Comparison of ENCODE assay signal across 8 cellular contexts in the genomic region with DNA sequence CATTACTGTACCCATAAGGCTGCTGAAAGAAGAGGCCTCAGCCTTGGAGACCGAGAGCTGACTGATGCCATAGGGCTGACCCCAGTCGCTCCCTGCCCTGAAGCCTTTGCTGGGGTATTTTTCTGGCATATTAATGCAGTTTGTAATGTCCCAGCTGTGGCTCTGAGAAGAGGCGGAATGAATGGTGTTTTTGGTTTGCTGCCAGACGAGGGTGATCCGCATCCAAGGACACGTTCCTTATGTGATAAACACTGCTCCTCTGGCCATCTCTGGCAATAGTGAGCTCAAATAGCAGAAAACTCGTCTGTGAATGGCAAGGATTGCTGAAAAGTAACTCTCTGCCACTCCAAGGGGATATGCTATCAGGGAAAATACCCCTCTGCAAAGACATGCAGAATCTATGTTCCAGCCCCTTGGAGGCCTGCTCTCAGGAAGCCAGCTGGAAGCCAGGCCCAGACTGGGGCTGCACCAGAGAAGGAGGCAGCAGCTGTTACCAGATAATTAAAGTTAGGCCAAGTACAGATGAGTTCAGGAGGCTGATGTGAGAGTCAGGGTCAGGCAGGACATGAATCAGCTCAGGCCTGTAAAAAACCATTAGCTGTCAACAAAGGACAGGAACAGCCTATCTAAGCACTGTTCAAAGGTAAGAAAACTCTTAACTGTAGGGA. TPM values are rescaled to one million over a fixed set of nuclear protein-coding genes. Genes with fewer than 3 reads are reported as not detected.
A peak's percentile ranks its signal among the peaks of the same experiment; 100 is the strongest.
DNase-seq lines count a peak whose midpoint lies in the region; ATAC-seq, FAIRE-seq and TF ChIP-seq lines count a peak whose summit lies in the region.
"Had no signal": no experiment of that assay in that cellular context is flagged by ENCODE, and none has a peak within 500 bp of the region (broad histone marks: within the 10 kb centered on the region; RNA-seq: fewer than 3 reads in every experiment).

No MANE protein-coding gene starts in this region.

- no peaks in the 10 kb centered on the region for H3K9me3 ChIP-seq in H1 (ENCODE audit: insufficient read depth in 2 of 2, low read depth in 1 of 2, low read length in 1 of 2)
- no peaks in the 10 kb centered on the region for H3K9me3 ChIP-seq in mesodermal cell (ENCODE audit: control insufficient read depth, low read length)
- H3K9me3 ChIP-seq in upper lobe of right lung, result no peaks in the 10 kb centered on the region

- no peak overlapping the region for H2BK20ac ChIP-seq in H1 (ENCODE audit: low read length)

- H4K5ac ChIP-seq in H1 (ENCODE audit: insufficient read length, low read depth, low read length), result no peak overlapping the region

- no peak overlapping the region for H3K56ac ChIP-seq in H1 (replicated peaks; ENCODE audit: insufficient read length, low read depth, low read length)

- no peak overlapping the region for H2AFZ ChIP-seq in H1 (ENCODE audit: low read length)

- H2BK12ac ChIP-seq in H1 (ENCODE audit: low read depth, low read length), result peak overlapping the region; percentile 61

- H3K79me2 ChIP-seq in H1 (ENCODE audit: control insufficient read depth in 1 of 2, insufficient read depth in 2 of 2, low read length in 2 of 2), result no peaks in the 10 kb centered on the region

- H3K4me3 ChIP-seq in H1 (ENCODE audit: extremely low read depth in 1 of 4, insufficient read depth in 2 of 4, low read depth in 3 of 4, low read length in 4 of 4) (no peak overlapping the region), mesodermal cell (ENCODE audit: extremely low read depth, insufficient read depth, low read length, poor library complexity, severe bottlenecking) (no peak overlapping the region), upper lobe of right lung (no peak overlapping the region)

- TF ChIP-seq CTCF in H1 (IDR thresholded peaks at IDR 0.05; ENCODE audit: control extremely low read depth in 1 of 3, insufficient read depth in 1 of 3, low read depth in 1 of 3, low read length in 3 of 3) (no peak), upper lobe of right lung (IDR thresholded peaks at IDR 0.05) (no peak)

- TF ChIP-seq POLR2A in H1 (IDR thresholded peaks at IDR 0.05; ENCODE audit: control extremely low read depth in 1 of 2, low read depth in 2 of 2, low read length in 2 of 2), result no peak

- H3K14ac ChIP-seq in H1 (ENCODE audit: insufficient read length), result no peak overlapping the region

- H4K20me1 ChIP-seq in H1 (replicated peaks in 1 of 2; ENCODE audit: control insufficient read depth in 1 of 2, insufficient read depth in 2 of 2, low read length in 2 of 2), result no peaks in the 10 kb centered on the region

- no peak overlapping the region for H3K27ac ChIP-seq in H1 (ENCODE audit: low read depth, low read length)
- peak overlapping the region; percentile 57 for H3K27ac ChIP-seq in mesodermal cell (ENCODE audit: low read depth, low read length, severe bottlenecking)
- peak overlapping the region; percentile 49 for H3K27ac ChIP-seq in upper lobe of right lung

- ATAC-seq in upper lobe of right lung, result peak; percentile 54
- ATAC-seq in GM18909 (IDR thresholded peaks at IDR 0.05; ENCODE audit: poor library complexity, unreplicated experiment), result no peak

- TF ChIP-seq EP300 in H1 (IDR thresholded peaks at IDR 0.05; ENCODE audit: borderline replicate concordance in 1 of 2, low read depth in 2 of 2, low read length in 2 of 2), result no peak

- no peak overlapping the region for H2BK15ac ChIP-seq in H1 (ENCODE audit: low read length)

- no peak overlapping the region for H3K23ac ChIP-seq in H1 (ENCODE audit: insufficient read length)

- H3K4me2 ChIP-seq in H1 (ENCODE audit: insufficient read depth in 1 of 2, low read depth in 2 of 2, low read length in 2 of 2), result no peak overlapping the region

- CTCF ChIA-PET in H1 (lab: Charles Lee; ENCODE audit: partially characterized antibody), result interaction anchor here (0.7 to 2.9 kb wide), 8 partner anchors 9 to 239 kb away, joined by 3 to 6 read pairs (median 3); no protein-coding TSS in a partner anchor

- DNase-seq in NCI-H2171 treated with DMSO at 0.1 percent for 48 hours (lab: John Stamatoyannopoulos, UW) (peak; percentile 77), H1 (ENCODE audit: low read depth in 1 of 2, low spot score in 2 of 2) (no peak), upper lobe of right lung (no peak), NCI-H226 (no peak), NCI-H1436 treated with DMSO at 0.1 percent for 48 hours (lab: John Stamatoyannopoulos, UW) (no peak)
- DNase-seq: activated effector memory CD4-positive, alpha-beta T cell treated with anti-CD3 and anti-CD28 coated beads, Interleukin-2, amount 50 U/mL, for 16 hours had no signal

- H3K27me3 ChIP-seq in H1 (replicated peaks in 1 of 4; ENCODE audit: control insufficient read depth in 3 of 4, extremely low read depth in 1 of 4, insufficient read depth in 3 of 4, low read length in 3 of 4) (no peaks in the 10 kb centered on the region; a peak in 1 of 7 replicates), upper lobe of right lung (no peaks in the 10 kb centered on the region)

- H2AK5ac ChIP-seq in H1 (ENCODE audit: low read depth, low read length), result no peak overlapping the region

- FAIRE-seq in H1 (lab: Jason Lieb, UNC), result no peak

- H3K4me1 ChIP-seq in H1 (replicated peaks in 1 of 4; ENCODE audit: control insufficient read depth in 3 of 4, insufficient read depth in 4 of 4, low read length in 3 of 4) (peaks cover 1 to 7% (median 5%) of the 10 kb centered on the region in 4 experiments; a peak in 4 of 7 replicates), mesodermal cell (ENCODE audit: control insufficient read depth, insufficient read depth, low read length, poor library complexity, severe bottlenecking) (peaks cover 12% of the 10 kb centered on the region), upper lobe of right lung (peaks cover 33% of the 10 kb centered on the region)

- no peak overlapping the region for H3K9ac ChIP-seq in H1 (replicated peaks in 1 of 4; ENCODE audit: extremely low read depth in 1 of 4, low read depth in 3 of 4, low read length in 3 of 4)

- no peaks in the 10 kb centered on the region for H3K79me1 ChIP-seq in H1 (ENCODE audit: low read depth, low read length)

- H3K36me3 ChIP-seq in H1 (ENCODE audit: control insufficient read depth in 2 of 4, insufficient read depth in 4 of 4, low read length in 3 of 4) (no peaks in the 10 kb centered on the region), mesodermal cell (ENCODE audit: control insufficient read depth, insufficient read depth, low read length) (no peaks in the 10 kb centered on the region), upper lobe of right lung (no peaks in the 10 kb centered on the region)

- H4K8ac ChIP-seq in H1 (ENCODE audit: extremely low read depth, insufficient read depth, low read length), result 0 out of 2 replicates have a peak overlapping the region, but pooled peaks have one; percentile 22

- no peak overlapping the region for H2BK5ac ChIP-seq in H1 (ENCODE audit: low read depth, low read length)

- H2BK120ac ChIP-seq in H1 (replicated peaks; ENCODE audit: low read depth, low read length), result no peak overlapping the region

- WGBS in H1 (ENCODE audit: extremely low coverage in 1 of 2, insufficient coverage in 1 of 2, insufficient read length in 1 of 2, insufficient replicate concordance in 2 of 2, low coverage in 1 of 2, low lambda C conversion rate in 2 of 2, missing lambda C conversion rate in 1 of 2), 2 experiments, result 88% methylated on average over 7 of the region's 7 CpGs; no CpG with 5 or more reads in 1 of the 2 experiments
- 81 to 93% methylated on average over 7 of the region's 7 CpGs for whole genome bisulfite sequencing in mesodermal cell (ENCODE audit: insufficient coverage in 2 of 2), 2 experiments

- POLR2A ChIA-PET in H1 (lab: Charles Lee; ENCODE audit: partially characterized antibody), result interaction anchor here (0.5 kb wide), 1 partner anchor 91 kb away, joined by 3 read pairs; no protein-coding TSS in a partner anchor

- TF ChIP-seq RAD21 in H1 (IDR thresholded peaks at IDR 0.05 in 1 of 2, conservative IDR thresholded peaks at IDR 0.05 in 1 of 2; ENCODE audit: low read depth in 2 of 2, low read length in 2 of 2), result no peak

- H4K91ac ChIP-seq in H1 (replicated peaks; ENCODE audit: insufficient read length, low read length), result peak overlapping the region; percentile 17

- H3K4ac ChIP-seq in H1 (replicated peaks; ENCODE audit: insufficient read length, low read depth, low read length), result no peak overlapping the region

- intact Hi-C loops in upper lobe of right lung (cut with DNase I), result no loop called here

- no peak overlapping the region for H3K18ac ChIP-seq in H1 (ENCODE audit: extremely low read depth, low read length)

- H3K23me2 ChIP-seq in H1 (ENCODE audit: low read depth, low read length), result no peaks in the 10 kb centered on the region

TF ChIP-seq in H1, 55 proteins besides CTCF, POLR2A, EP300 and RAD21:
- TF ChIP-seq GABPA (IDR thresholded peaks at IDR 0.05; ENCODE audit: borderline replicate concordance, insufficient read depth, low read length) (no peak), SUZ12 (IDR thresholded peaks at IDR 0.05; ENCODE audit: low read length) (no peak), SP2 (IDR thresholded peaks at IDR 0.05; ENCODE audit: low read length) (no peak), KDM5A (IDR thresholded peaks at IDR 0.05; ENCODE audit: low read length) (no peak)
TF ChIP-seq in H1: peak in this region for 0.

RNA-seq across cellular contexts. Expression of a gene that starts 28.9 kb away (rescaled TPM):
- total RNA-seq in H1 (2021; fragmentation: NEBNext Ultra II Directional; extraction: Animal tissue kit (Norgen Biotek cat#: 25700)), result not detected in 2 replicates
- 0.05 and 0.08 TPM in 2 replicates for polyA plus RNA-seq in H1 (2011; rRNA removed)
- 0.09 TPM for polyA plus RNA-seq in H1 (2011; cell fraction: cytosol; rRNA removed)
- 0.09 TPM for polyA plus RNA-seq in H1 (2011; cell fraction: nucleus; rRNA removed)
- 0.05 to 0.08 TPM (median 0.05 TPM) in 4 replicates for polyA plus RNA-seq in H1 (2012, experiment 1 of 2)
- 0.05 TPM for polyA plus RNA-seq in H1 (2012, experiment 2 of 2)
- 0.02 TPM for polyA plus RNA-seq in H1 (2013, experiment 1 of 2)
- polyA plus RNA-seq in H1 (2013, experiment 2 of 2), result 0.04 TPM
- polyA minus RNA-seq in H1 (2011; rRNA and poly(A)+ RNA removed), result 0.07 and 0.28 TPM in 2 replicates
- not detected for polyA minus RNA-seq in H1 (2011; cell fraction: cytosol; rRNA and poly(A)+ RNA removed)
- polyA minus RNA-seq in H1 (2011; cell fraction: nucleus; rRNA and poly(A)+ RNA removed), result 0.40 TPM
- polyA plus RNA-seq in mesodermal cell (2013, experiment 1 of 2), result 3.2 TPM
- 3.4 TPM for polyA plus RNA-seq in mesodermal cell (2013, experiment 2 of 2)
- total RNA-seq in upper lobe of right lung, result 24.7 TPM

RNA-seq across cellular contexts. Expression of a gene that starts 51.0 kb away (rescaled TPM):
- 33.5 and 36.2 TPM in 2 replicates for total RNA-seq in H1 (2021; fragmentation: NEBNext Ultra II Directional; extraction: Animal tissue kit (Norgen Biotek cat#: 25700))
- polyA plus RNA-seq in H1 (2011; rRNA removed), result 11.2 and 12.5 TPM in 2 replicates
- polyA plus RNA-seq in H1 (2011; cell fraction: cytosol; rRNA removed), result 14.2 TPM
- polyA plus RNA-seq in H1 (2011; cell fraction: nucleus; rRNA removed), result 7.8 TPM
- 11.8 to 14.7 TPM (median 12.9 TPM) in 4 replicates for polyA plus RNA-seq in H1 (2012, experiment 1 of 2)
- polyA plus RNA-seq in H1 (2012, experiment 2 of 2), result 2.4 TPM
- polyA plus RNA-seq in H1 (2013, experiment 1 of 2), result 10.6 TPM
- 9.7 TPM for polyA plus RNA-seq in H1 (2013, experiment 2 of 2)
- 66.1 and 75.7 TPM in 2 replicates for polyA minus RNA-seq in H1 (2011; rRNA and poly(A)+ RNA removed)
- polyA minus RNA-seq in H1 (2011; cell fraction: cytosol; rRNA and poly(A)+ RNA removed), result 33.3 TPM
- 57.9 TPM for polyA minus RNA-seq in H1 (2011; cell fraction: nucleus; rRNA and poly(A)+ RNA removed)
- 46.5 TPM for polyA plus RNA-seq in mesodermal cell (2013, experiment 1 of 2)
- polyA plus RNA-seq in mesodermal cell (2013, experiment 2 of 2), result 37.1 TPM
- total RNA-seq in upper lobe of right lung, result 82.8 TPM

Comparison
In these comparisons a context has a peak if more than half of its experiments do, and no peak if none do; other contexts are left out.
1. RNA of a gene that starts 28.9 kb away (total RNA-seq): 24.7 TPM in upper lobe of right lung (single experiment); not detected in H1; every median in the first group is over 10 times any median in the second.